ENCODE assay signal across 28 cellular contexts in the genomic region with DNA sequence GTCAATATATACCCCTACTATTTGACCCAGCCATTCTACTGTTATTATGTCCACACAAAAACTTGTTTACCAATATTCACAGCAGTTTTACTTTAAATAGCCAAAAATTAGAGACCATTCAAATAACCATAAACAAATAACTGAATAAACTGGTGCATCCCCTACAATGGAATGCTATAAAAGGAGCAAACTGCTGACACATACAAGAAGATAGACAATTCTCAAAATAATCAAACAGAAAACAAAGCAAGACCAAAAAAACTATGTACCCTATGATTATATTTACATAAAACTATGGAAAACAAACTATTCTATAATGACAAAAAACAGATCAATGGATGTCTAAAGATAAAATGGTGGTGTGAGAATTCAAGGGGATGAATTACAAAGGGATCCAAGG.
"Had no signal": no experiment of that assay in that cellular context is flagged by ENCODE, and none has a peak within 500 bp of the region (broad histone marks: within the 10 kb centered on the region; RNA-seq: fewer than 3 reads in every experiment).

No MANE protein-coding gene starts in this region.

- H3K9me3 ChIP-seq: colonic mucosa, esophagus muscularis mucosa, esophagus squamous epithelium, gastrocnemius medialis, gastroesophageal sphincter had no signal

- H3K27me3 ChIP-seq: colonic mucosa, dorsolateral prefrontal cortex, esophagus muscularis mucosa, esophagus squamous epithelium, foreskin keratinocyte, gastrocnemius medialis, gastroesophageal sphincter, heart left ventricle, heart right ventricle had no signal

- ATAC-seq: effector memory CD8-positive, alpha-beta T cell; esophagus mucosa; foreskin keratinocyte; gastrocnemius medialis; gastroesophageal sphincter; heart left ventricle; heart right ventricle had no signal

- H3K4me3 ChIP-seq: colonic mucosa, coronary artery, dorsolateral prefrontal cortex, esophagus muscularis mucosa, esophagus squamous epithelium, gastrocnemius medialis, gastroesophageal sphincter, heart left ventricle, heart right ventricle had no signal

- H3K4me1 ChIP-seq: colonic mucosa, esophagus muscularis mucosa, esophagus squamous epithelium, foreskin keratinocyte, gastrocnemius medialis, gastroesophageal sphincter, heart left ventricle, heart right ventricle had no signal

- H3K36me3 ChIP-seq: colonic mucosa had no signal

- FAIRE-seq: colon, endometrium, endothelial cell of umbilical vein, frontal cortex had no signal

- DNase-seq: colonic mucosa; cortex of kidney; dermis blood vessel endothelial cell; dorsolateral prefrontal cortex; effector CD4-positive, alpha-beta T cell; effector CD8-positive, alpha-beta T cell; effector memory CD4-positive, alpha-beta T cell; effector memory CD8-positive, alpha-beta T cell; endodermal cell; erythroblast; esophagus squamous epithelium; foreskin fibroblast; foreskin melanocyte; gastrocnemius medialis; glutamatergic neuron; head of caudate nucleus; heart left ventricle; heart right ventricle had no signal

- H3K27ac ChIP-seq: colonic mucosa, coronary artery, epithelial cell of prostate, esophagus muscularis mucosa, esophagus squamous epithelium, foreskin keratinocyte, gastrocnemius medialis, gastroesophageal sphincter, heart left ventricle, heart right ventricle had no signal
